ENCODE assay signal across 17 cellular contexts in genomic region chr1:237759371-237759770, GRCh38.
DNase-seq lines count a peak whose midpoint lies in the region; ATAC-seq, FAIRE-seq and TF ChIP-seq lines count a peak whose summit lies in the region.
"Had no signal": no experiment of that assay in that cellular context is flagged by ENCODE, and none has a peak within 500 bp of the region (broad histone marks: within the 10 kb centered on the region; RNA-seq: fewer than 3 reads in every experiment).

No MANE protein-coding gene starts in this region.

- no peak for TF ChIP-seq CTCF in bronchial epithelial cell (IDR thresholded peaks at IDR 0.05; ENCODE audit: insufficient read depth, low read length, severe bottlenecking)

- H3K27ac Mint-ChIP-seq in stimulated activated effector memory CD8-positive, alpha-beta T cell treated with anti-CD3 and anti-CD28 coated beads, Interleukin-12 subunit alpha, Interleukin-12 subunit beta, amount 100 ng/mL, for 72 hours: no peak overlapping the region
- H3K27ac Mint-ChIP-seq: CD8-positive, alpha-beta memory T cell; T-cell had no signal

- no peaks in the 10 kb centered on the region for H3K36me3 ChIP-seq in bronchial epithelial cell (ENCODE audit: control insufficient read depth, insufficient read depth, low read length)
- H3K36me3 ChIP-seq in small intestine (ENCODE audit: control insufficient read depth in 2 of 2, insufficient read depth in 2 of 2, low read length in 2 of 2): no peaks in the 10 kb centered on the region

- H3K27me3 ChIP-seq in bronchial epithelial cell (ENCODE audit: control insufficient read depth, insufficient read depth, low read length) (no peaks in the 10 kb centered on the region), small intestine (ENCODE audit: control insufficient read depth in 2 of 2, insufficient read depth in 2 of 2, low read length in 2 of 2) (no peaks in the 10 kb centered on the region)

- peaks cover 7% of the 10 kb centered on the region for H3K4me1 Mint-ChIP-seq in stimulated activated effector memory CD8-positive, alpha-beta T cell treated with anti-CD3 and anti-CD28 coated beads, Interleukin-12 subunit alpha, Interleukin-12 subunit beta, amount 100 ng/mL, for 72 hours
- H3K4me1 Mint-ChIP-seq: CD8-positive, alpha-beta memory T cell had no signal

- no peak overlapping the region for H3K4me3 Mint-ChIP-seq in stimulated activated effector memory CD8-positive, alpha-beta T cell treated with anti-CD3 and anti-CD28 coated beads, Interleukin-12 subunit alpha, Interleukin-12 subunit beta, amount 100 ng/mL, for 72 hours
- H3K4me3 Mint-ChIP-seq: CD8-positive, alpha-beta memory T cell; T-cell had no signal

- H3K4me1 ChIP-seq in small intestine (ENCODE audit: control insufficient read depth in 2 of 2, insufficient read depth in 1 of 2, low read depth in 1 of 2, low read length in 1 of 2): peaks cover 0 to 2% of the 10 kb centered on the region in 2 donors

- ATAC-seq in stimulated activated effector memory CD8-positive, alpha-beta T cell treated with anti-CD3 and anti-CD28 coated beads, Interleukin-12 subunit alpha, Interleukin-12 subunit beta, amount 100 ng/mL, for 72 hours: no peak
- ATAC-seq: T-cell had no signal

- FAIRE-seq in bronchial epithelial cell (lab: Jason Lieb, UNC): no peak
- FAIRE-seq in small intestine (lab: Jason Lieb, UNC): no peak
- FAIRE-seq: GM18507 had no signal

- in situ Hi-C loops in ACHN (cut with HindIII; ENCODE audit: low pct_ligation_motif_present, low pct_unique_long_range_greater_than_20kb, low sequenced_read_pairs): no loop called here

- peaks cover 6% of the 10 kb centered on the region for H3K9me3 Mint-ChIP-seq in stimulated activated effector memory CD8-positive, alpha-beta T cell treated with anti-CD3 and anti-CD28 coated beads, Interleukin-12 subunit alpha, Interleukin-12 subunit beta, amount 100 ng/mL, for 72 hours

- no peak overlapping the region for H3K4me3 ChIP-seq in bronchial epithelial cell (ENCODE audit: low read depth, low read length)
- no peak overlapping the region for H3K4me3 ChIP-seq in small intestine (ENCODE audit: low read depth in 1 of 2, low read length in 2 of 2)
- H3K4me3 ChIP-seq: GM23248 had no signal

- DNase-seq in ELR (ENCODE audit: low read depth): peak; percentile 86
- peak; percentile 71 for DNase-seq in NCI-H226
- DNase-seq in bronchial epithelial cell (ENCODE audit: low read depth): peak; percentile 52
- peak; percentile 9 for DNase-seq in small intestine
- no peak for DNase-seq in stimulated activated naive CD4-positive, alpha-beta T cell (lab: John Stamatoyannopoulos, UW)
- DNase-seq in ACHN: no peak
- no peak for DNase-seq in stimulated activated effector memory CD8-positive, alpha-beta T cell treated with anti-CD3 and anti-CD28 coated beads, Interleukin-12 subunit alpha, Interleukin-12 subunit beta, amount 100 ng/mL, for 72 hours (ENCODE audit: low spot score in 2 of 2)
- DNase-seq: CD8-positive, alpha-beta memory T cell; GM23248; NCI-H1417; NCI-H2029; NCI-H2171 treated with DMSO at 0.1 percent for 48 hours; NCI-H510A treated with DMSO at 0.1 percent for 48 hours; T-cell had no signal

- WGBS in small intestine, 3 donors: 42 to 62% (median 56%) methylated on average over 5 of the region's 5 CpGs

- no peaks in the 10 kb centered on the region for H3K9me3 ChIP-seq in small intestine (ENCODE audit: control insufficient read depth, low read depth)

- no peak overlapping the region for H3K27ac ChIP-seq in small intestine (ENCODE audit: low read depth in 1 of 2, low read length in 1 of 2)
- H3K27ac ChIP-seq: GM23248, HL-60, KMS-11 had no signal

- no peaks in the 10 kb centered on the region for H3K36me3 Mint-ChIP-seq in stimulated activated effector memory CD8-positive, alpha-beta T cell treated with anti-CD3 and anti-CD28 coated beads, Interleukin-12 subunit alpha, Interleukin-12 subunit beta, amount 100 ng/mL, for 72 hours
- H3K36me3 Mint-ChIP-seq: CD8-positive, alpha-beta memory T cell; T-cell had no signal

Comparison
In these comparisons a context has a peak if more than half of its experiments do, and no peak if none do; other contexts are left out.
1. DNase-seq: peak in ELR (single experiment), NCI-H226 (single experiment), bronchial epithelial cell (single experiment) and small intestine (single experiment); none in stimulated activated naive CD4-positive, alpha-beta T cell (0 of 6), ACHN (single experiment) and stimulated activated effector memory CD8-positive, alpha-beta T cell treated with anti-CD3 and anti-CD28 coated beads, Interleukin-12 subunit alpha, Interleukin-12 subunit beta, amount 100 ng/mL, for 72 hours (0 of 2).